1 cellular context compared by ENCODE assay signal in the genomic region with DNA sequence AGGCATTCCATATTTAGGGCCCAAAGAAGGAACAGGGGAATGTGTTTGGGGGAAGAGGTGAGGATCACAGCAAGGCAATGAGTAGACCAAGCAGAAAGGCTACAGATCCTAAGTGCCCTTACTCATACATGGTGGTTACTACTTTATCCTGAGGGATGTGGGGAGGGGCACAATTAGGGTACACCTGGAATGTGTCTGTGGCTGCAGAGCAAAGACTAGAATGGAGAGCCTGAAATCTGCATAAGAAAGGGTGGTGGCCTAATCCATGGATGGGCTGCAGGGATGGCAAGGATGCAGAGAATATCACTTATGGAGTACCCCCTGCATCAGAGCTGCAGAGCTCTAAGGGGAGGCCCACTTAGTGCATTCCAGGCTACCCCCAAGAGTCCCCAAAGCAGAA.
TF ChIP-seq lines count a peak whose summit lies in the region.

No MANE protein-coding gene starts in this region.

TF ChIP-seq in GM23338, 12 proteins besides CTCF, POLR2A, EP300 and RAD21 (continued from another document):
- peak; percentile 5; the same call in 1 of the 2 replicates for TF ChIP-seq ZNF462 (CRISPR knock-in tag; IDR thresholded peaks at IDR 0.05)
TF ChIP-seq in GM23338: peak in this region for 1.
